Comparison of ENCODE assay signal across 8 cellular contexts in genomic region chr2:232327089-232328037, GRCh38. TPM values are rescaled to one million over a fixed set of nuclear protein-coding genes. Genes with fewer than 3 reads are reported as not detected.
DNase-seq lines count a peak whose midpoint lies in the region; ATAC-seq and TF ChIP-seq lines count a peak whose summit lies in the region.

No MANE protein-coding gene starts in this region.

- H3K36me3 Mint-ChIP-seq in activated naive CD8-positive, alpha-beta T cell treated with anti-CD3 and anti-CD28 coated beads, Interleukin-2, amount 10 ng/mL, durations not matched to agents 7 days and 5 days, result no peaks in the 10 kb centered on the region

- DNase-seq in NCI-H2227 (lab: John Stamatoyannopoulos, UW; ENCODE audit: unreplicated experiment) (peak; percentile 62), NCI-H2227 treated with DMSO at 0.1 percent for 48 hours (lab: John Stamatoyannopoulos, UW) (no peak), SKM-1 treated with dmso at 0.1 percent for 144 hours (lab: John Stamatoyannopoulos, UW; ENCODE audit: unreplicated experiment) (peak; percentile 16), left ventricle myocardium inferior (peak; percentile 72), sciatic nerve (ENCODE audit: low spot score) (peak; percentile 85), LoVo (ENCODE audit: low spot score) (no peak)
- peak; percentile 93 for DNase-seq in activated naive CD8-positive, alpha-beta T cell treated with anti-CD3 and anti-CD28 coated beads, Interleukin-2, amount 10 ng/mL, durations not matched to agents 7 days and 5 days

- no peaks in the 10 kb centered on the region for H3K36me3 ChIP-seq in left ventricle myocardium inferior

- H3K4me3 Mint-ChIP-seq in activated naive CD8-positive, alpha-beta T cell treated with anti-CD3 and anti-CD28 coated beads, Interleukin-2, amount 10 ng/mL, durations not matched to agents 7 days and 5 days, result no peak overlapping the region

- H3K9me3 ChIP-seq in left ventricle myocardium inferior (replicated peaks), result no peaks in the 10 kb centered on the region

- POLR2A ChIA-PET in activated naive CD8-positive, alpha-beta T cell treated with anti-CD3 and anti-CD28 coated beads, Interleukin-2, amount 10 ng/mL, durations not matched to agents 7 days and 5 days (lab: Charles Lee), result interaction anchor here (1.6 kb wide), 1 partner anchor 17 kb away, joined by 4 read pairs; no protein-coding TSS in a partner anchor

- no peaks in the 10 kb centered on the region for H3K27me3 Mint-ChIP-seq in activated naive CD8-positive, alpha-beta T cell treated with anti-CD3 and anti-CD28 coated beads, Interleukin-2, amount 10 ng/mL, durations not matched to agents 7 days and 5 days

- H3K4me1 ChIP-seq in left ventricle myocardium inferior, result peaks cover 4% of the 10 kb centered on the region

- H3K4me3 ChIP-seq in left ventricle myocardium inferior, result no peak overlapping the region

- H3K27ac Mint-ChIP-seq in activated naive CD8-positive, alpha-beta T cell treated with anti-CD3 and anti-CD28 coated beads, Interleukin-2, amount 10 ng/mL, durations not matched to agents 7 days and 5 days, result no peak overlapping the region

- H3K27me3 ChIP-seq in left ventricle myocardium inferior (ENCODE audit: low read depth), result no peaks in the 10 kb centered on the region

- no peaks in the 10 kb centered on the region for H3K9me3 Mint-ChIP-seq in activated naive CD8-positive, alpha-beta T cell treated with anti-CD3 and anti-CD28 coated beads, Interleukin-2, amount 10 ng/mL, durations not matched to agents 7 days and 5 days

- peaks cover 11% of the 10 kb centered on the region for H3K4me1 Mint-ChIP-seq in activated naive CD8-positive, alpha-beta T cell treated with anti-CD3 and anti-CD28 coated beads, Interleukin-2, amount 10 ng/mL, durations not matched to agents 7 days and 5 days

- intact Hi-C loops in left ventricle myocardium inferior (cut with micrococcal nuclease) (loop anchor here (10.0 kb wide), 1 partner anchor 403 kb away; the partner anchor contains the start of gene NPPC), sciatic nerve (cut with DNase I) (loop anchor here (2.0 kb wide), 1 partner anchor 403 kb away; no protein-coding TSS in a partner anchor)

- peak; percentile 75 for TF ChIP-seq CTCF in left ventricle myocardium inferior (IDR thresholded peaks at IDR 0.05; ENCODE audit: borderline replicate concordance)

- ATAC-seq in HG03108 (IDR thresholded peaks at IDR 0.05; ENCODE audit: unreplicated experiment) (peak; percentile 51), sciatic nerve (peak; percentile 75)
- peak; percentile 79 for ATAC-seq in activated naive CD8-positive, alpha-beta T cell treated with anti-CD3 and anti-CD28 coated beads, Interleukin-2, amount 10 ng/mL, durations not matched to agents 7 days and 5 days (ENCODE audit: low read depth)

- no peak overlapping the region for H3K27ac ChIP-seq in left ventricle myocardium inferior (replicated peaks)

RNA-seq across cellular contexts. Expression of gene ALPP, which starts 51.2 kb away (rescaled TPM):
- not detected for total RNA-seq in activated naive CD8-positive, alpha-beta T cell treated with anti-CD3 and anti-CD28 coated beads, Interleukin-2, amount 10 ng/mL, durations not matched to agents 7 days and 5 days
- total RNA-seq in left ventricle myocardium inferior, result not detected
- not detected for total RNA-seq in sciatic nerve

Comparison
In these comparisons a context has a peak if more than half of its experiments do, and no peak if none do; other contexts are left out.
1. DNase-seq: peak in NCI-H2227 (single experiment), SKM-1 treated with dmso at 0.1 percent for 144 hours (single experiment), activated naive CD8-positive, alpha-beta T cell treated with anti-CD3 and anti-CD28 coated beads, Interleukin-2, amount 10 ng/mL, durations not matched to agents 7 days and 5 days (single experiment), left ventricle myocardium inferior (single experiment) and sciatic nerve (single experiment); none in NCI-H2227 treated with DMSO at 0.1 percent for 48 hours (single experiment) and LoVo (single experiment).
2. Peak in every context shown above with its lines, with median percentiles within 50 percentile points of each other: ATAC-seq.